In the genomic region with DNA sequence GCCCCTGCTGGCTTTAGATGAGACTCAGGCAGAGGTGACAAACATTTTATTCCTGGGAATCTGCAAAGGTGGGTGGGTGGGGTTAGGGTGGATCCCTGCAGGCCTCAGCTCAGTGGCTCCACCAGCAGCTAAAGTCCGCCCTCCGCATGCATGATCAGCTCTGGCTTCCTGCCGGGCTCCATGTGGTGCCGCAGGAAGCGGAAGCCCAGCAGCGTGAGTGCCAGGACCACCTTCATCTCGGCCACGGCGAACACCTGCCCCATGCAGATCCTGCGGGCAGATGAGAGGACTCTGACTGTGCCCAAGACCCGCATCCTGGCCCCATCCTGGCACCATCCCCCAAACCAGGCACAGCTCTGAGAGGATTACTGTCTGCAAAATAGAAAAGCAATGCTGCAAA, we compare ENCODE assay signal across 13 cellular contexts. TPM values are rescaled to one million over a fixed set of nuclear protein-coding genes. Genes with fewer than 3 reads are reported as not detected.
DNase-seq lines count a peak whose midpoint lies in the region; ATAC-seq, FAIRE-seq and TF ChIP-seq lines count a peak whose summit lies in the region.
"Had no signal": no experiment of that assay in that cellular context is flagged by ENCODE, and none has a peak within 500 bp of the region (broad histone marks: within the 10 kb centered on the region; RNA-seq: fewer than 3 reads in every experiment).

No MANE protein-coding gene starts in this region.

- DNase-seq in Daoy (ENCODE audit: low read depth) (peak; percentile 60), HL-60 (ENCODE audit: low read depth in 1 of 2, low spot score in 1 of 2) (peak; percentile 60 to 76), RCC 7860 (ENCODE audit: low spot score) (no peak), NCI-H1436 (lab: John Stamatoyannopoulos, UW) (no peak), GM19239 (ENCODE audit: insufficient read length, low spot score) (no peak)
- DNase-seq in activated T-cell treated with anti-CD3 and anti-CD28 coated beads, Interleukin-2, amount 50 U/mL, for 48 hours = peak; percentile 26 to 41
- peak in 2 of 9 donors; percentile 2 to 15 for DNase-seq in naive thymus-derived CD4-positive, alpha-beta T cell
- DNase-seq: effector CD4-positive, alpha-beta T cell; GDM1; hippocampal formation; NCI-H510A had no signal

- intact Hi-C loops in naive thymus-derived CD4-positive, alpha-beta T cell (cut with micrococcal nuclease) = no loop called here

- peak overlapping the region; percentile 98 for H3K27ac ChIP-seq in HL-60 (replicated peaks)
- H3K27ac ChIP-seq in naive thymus-derived CD4-positive, alpha-beta T cell (ENCODE audit: low read depth, low read length) = no peak overlapping the region

- CTCF ChIA-PET in naive thymus-derived CD4-positive, alpha-beta T cell (lab: Charles Lee) = interaction anchor here (0.7 to 0.8 kb wide), 2 partner anchors 60 to 244 kb away, joined by 3 to 4 read pairs; no protein-coding TSS in a partner anchor

- POLR2A ChIA-PET in naive thymus-derived CD4-positive, alpha-beta T cell (lab: Charles Lee) = no interaction called here

- no peaks in the 10 kb centered on the region for H3K9me3 ChIP-seq in naive thymus-derived CD4-positive, alpha-beta T cell (ENCODE audit: control insufficient read depth in 2 of 3, low read length in 3 of 3)

- H3K36me3 ChIP-seq in naive thymus-derived CD4-positive, alpha-beta T cell (ENCODE audit: control insufficient read depth in 2 of 3, insufficient read depth in 3 of 3, low read length in 3 of 3) = no peaks in the 10 kb centered on the region

- H3K4me3 ChIP-seq in HL-60 (replicated peaks; ENCODE audit: insufficient read depth, low read length) = no peak overlapping the region
- no peak overlapping the region for H3K4me3 ChIP-seq in naive thymus-derived CD4-positive, alpha-beta T cell (ENCODE audit: low read length)

- H3K27ac Mint-ChIP-seq in naive thymus-derived CD4-positive, alpha-beta T cell = peak overlapping the region in 1 of 9 donors; percentile 4

- H3K27me3 ChIP-seq in HL-60 (ENCODE audit: insufficient read depth, poor library complexity, severe bottlenecking) = no peaks in the 10 kb centered on the region
- no peaks in the 10 kb centered on the region for H3K27me3 ChIP-seq in naive thymus-derived CD4-positive, alpha-beta T cell (ENCODE audit: control insufficient read depth in 2 of 2, insufficient read depth in 2 of 2, low read length in 2 of 2)

- peaks cover 0 to 10% (median 0%) of the 10 kb centered on the region in 5 donors for H3K36me3 Mint-ChIP-seq in naive thymus-derived CD4-positive, alpha-beta T cell

- H3K4me3 Mint-ChIP-seq in naive thymus-derived CD4-positive, alpha-beta T cell = peak overlapping the region in 7 of 10 donors; percentile 29 to 83 (median 51)

- peak; percentile 37 for ATAC-seq in naive thymus-derived CD4-positive, alpha-beta T cell

- no peak for FAIRE-seq in RCC 7860 (lab: Jason Lieb, UNC)
- no peak for FAIRE-seq in GM19239 (lab: Jason Lieb, UNC)

- TF ChIP-seq CTCF in HL-60 (IDR thresholded peaks at IDR 0.05; ENCODE audit: insufficient read depth, low read length) = no peak

- peaks cover 0 to 12% (median 4%) of the 10 kb centered on the region in 11 donors for H3K9me3 Mint-ChIP-seq in naive thymus-derived CD4-positive, alpha-beta T cell

- H3K4me1 ChIP-seq in naive thymus-derived CD4-positive, alpha-beta T cell (ENCODE audit: control insufficient read depth in 2 of 2, insufficient read depth in 2 of 2, low read length in 2 of 2) = peaks cover 4 to 5% of the 10 kb centered on the region in 2 donors

- H3K27me3 Mint-ChIP-seq in naive thymus-derived CD4-positive, alpha-beta T cell = peaks cover 13 to 29% (median 27%) of the 10 kb centered on the region in 5 donors

- peaks cover 5 to 20% (median 10%) of the 10 kb centered on the region in 7 donors for H3K4me1 Mint-ChIP-seq in naive thymus-derived CD4-positive, alpha-beta T cell

RNA-seq across cellular contexts. Expression of gene CYP4F2, which starts 26.3 kb away (rescaled TPM):
- total RNA-seq in Daoy (2014; rRNA removed; shearing (Covaris generic)) = not detected in 2 replicates
- under 1 TPM in 1 of 5 experiments, not detected in 4; 0.42 TPM for total RNA-seq in naive thymus-derived CD4-positive, alpha-beta T cell
- not detected for polyA plus RNA-seq in naive thymus-derived CD4-positive, alpha-beta T cell
- total RNA-seq: myocyte, subcutaneous adipose tissue had no signal

RNA-seq across cellular contexts. Expression of gene OR10H1, which starts 56.1 kb away (rescaled TPM):
- not detected in 2 replicates for total RNA-seq in Daoy (2014; rRNA removed; shearing (Covaris generic))
- total RNA-seq in naive thymus-derived CD4-positive, alpha-beta T cell = under 1 TPM in 1 of 5 experiments, not detected in 4; 0.22 TPM
- polyA plus RNA-seq in naive thymus-derived CD4-positive, alpha-beta T cell = not detected
- total RNA-seq: myocyte, subcutaneous adipose tissue had no signal

Comparison
In these comparisons a context has a peak if more than half of its experiments do, and no peak if none do; other contexts are left out.
1. DNase-seq: peak in Daoy (single experiment), HL-60 (2 of 2) and activated T-cell treated with anti-CD3 and anti-CD28 coated beads, Interleukin-2, amount 50 U/mL, for 48 hours (2 of 2); none in RCC 7860 (single experiment), NCI-H1436 (single experiment) and GM19239 (single experiment).